In the genomic region with DNA sequence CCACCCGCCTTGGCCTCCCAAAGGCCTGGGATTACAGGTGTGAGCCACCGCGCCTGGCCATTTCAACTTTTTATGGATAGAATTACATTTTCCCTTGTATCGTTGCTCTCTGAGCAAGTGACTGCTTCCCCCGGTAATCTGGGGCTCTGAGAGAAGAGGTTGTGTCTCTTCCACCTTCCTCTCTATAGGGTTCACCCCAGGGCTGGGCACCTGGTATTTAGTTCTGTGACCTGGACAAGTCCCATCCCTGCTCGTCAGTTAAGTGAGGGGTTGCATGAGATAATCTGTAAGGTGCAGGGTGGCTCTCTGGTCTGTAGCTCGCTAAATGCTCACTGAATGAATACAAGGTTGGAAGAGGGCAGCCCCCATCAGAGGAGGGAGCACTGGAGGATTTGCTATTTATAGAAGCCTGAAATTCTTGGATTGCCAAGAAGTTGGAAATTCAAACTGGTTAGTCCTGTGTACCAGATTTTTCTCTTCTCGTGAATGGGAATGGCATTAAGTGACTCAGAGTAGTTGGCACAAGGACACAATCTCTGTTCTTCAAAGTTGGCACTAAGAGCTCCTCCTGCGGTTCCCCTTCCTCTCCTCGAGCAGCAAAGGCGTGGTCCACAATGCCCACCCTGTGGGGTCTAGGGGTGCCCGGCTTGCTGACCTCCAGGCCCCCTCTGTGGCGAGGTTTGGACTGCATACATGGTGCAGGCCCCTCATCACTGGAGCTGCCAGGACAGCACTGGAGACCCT, we compare ENCODE assay signal across 15 cellular contexts.
DNase-seq lines count a peak whose midpoint lies in the region; ATAC-seq and TF ChIP-seq lines count a peak whose summit lies in the region.
"Had no signal": no experiment of that assay in that cellular context is flagged by ENCODE, and none has a peak within 500 bp of the region (broad histone marks: within the 10 kb centered on the region; RNA-seq: fewer than 3 reads in every experiment).

No MANE protein-coding gene starts in this region.

- H3K27ac Mint-ChIP-seq in activated CD4-positive, alpha-beta T cell treated with anti-CD3 and anti-CD28 coated beads, Interleukin-2, amount 10 ng/mL, durations not matched to agents 24 days and 14 days: no peak overlapping the region
- H3K27ac Mint-ChIP-seq: stimulated activated naive B cell treated with anti-CD40 and anti-IgM and Interleukin-4, amounts not matched to agents 10 μg/mL and 1 μg/mL and 100 μg/mL, for 72 hours; WTC11 had no signal

- H3K36me3 ChIP-seq in sigmoid colon: no peaks in the 10 kb centered on the region
- H3K36me3 ChIP-seq: BLaER1, pancreas had no signal

- H3K27me3 Mint-ChIP-seq in activated CD4-positive, alpha-beta T cell treated with anti-CD3 and anti-CD28 coated beads, Interleukin-2, amount 10 ng/mL, durations not matched to agents 24 days and 14 days: peaks cover 6% of the 10 kb centered on the region

- no peak for TF ChIP-seq EP300 in sigmoid colon (IDR thresholded peaks at IDR 0.05)

- intact Hi-C loops in sigmoid colon (cut with DNase I) (no loop called here), cardiac septum (cut with DNase I) (no loop called here)
- intact Hi-C loops in activated CD4-positive, alpha-beta T cell treated with anti-CD3 and anti-CD28 coated beads, Interleukin-2, amount 10 ng/mL, durations not matched to agents 24 days and 14 days (cut with micrococcal nuclease): no loop called here

- peak; percentile 59 for ATAC-seq in esophagus mucosa
- no peak for ATAC-seq in GM18873 (IDR thresholded peaks at IDR 0.05; ENCODE audit: low FRiP score, unreplicated experiment)
- ATAC-seq: Right ventricle myocardium inferior; stimulated activated naive B cell treated with anti-CD40 and anti-IgM and Interleukin-4, amounts not matched to agents 10 μg/mL and 1 μg/mL and 100 μg/mL, for 72 hours; WTC11 had no signal

- H3K9me3 Mint-ChIP-seq in activated CD4-positive, alpha-beta T cell treated with anti-CD3 and anti-CD28 coated beads, Interleukin-2, amount 10 ng/mL, durations not matched to agents 24 days and 14 days: no peaks in the 10 kb centered on the region

- no peak overlapping the region for H3K4me3 ChIP-seq in sigmoid colon
- H3K4me3 ChIP-seq: BLaER1, pancreas had no signal

- H3K27ac ChIP-seq in RWPE1: peak overlapping the region; percentile 94
- H3K27ac ChIP-seq in sigmoid colon: peak overlapping the region in 2 of 4 donors; percentile 21 to 37
- H3K27ac ChIP-seq: BLaER1, pancreas had no signal

- TF ChIP-seq CTCF in RWPE1 (conservative IDR thresholded peaks at IDR 0.05; ENCODE audit: low read depth) (no peak), sigmoid colon (IDR thresholded peaks at IDR 0.05) (no peak)

- H3K4me3 Mint-ChIP-seq in activated CD4-positive, alpha-beta T cell treated with anti-CD3 and anti-CD28 coated beads, Interleukin-2, amount 10 ng/mL, durations not matched to agents 24 days and 14 days: no peak overlapping the region
- H3K4me3 Mint-ChIP-seq: stimulated activated naive B cell treated with anti-CD40 and anti-IgM and Interleukin-4, amounts not matched to agents 10 μg/mL and 1 μg/mL and 100 μg/mL, for 72 hours; WTC11 had no signal

- H3K9me3 ChIP-seq in sigmoid colon: no peaks in the 10 kb centered on the region
- H3K9me3 ChIP-seq: BLaER1, pancreas had no signal

- CTCF ChIA-PET in RWPE1 (lab: Yijun Ruan, JAX): interaction anchor here (0.6 to 1.2 kb wide), 6 partner anchors 24 to 202 kb away, joined by 3 to 5 read pairs (median 3); no protein-coding TSS in a partner anchor

- H3K36me3 Mint-ChIP-seq in activated CD4-positive, alpha-beta T cell treated with anti-CD3 and anti-CD28 coated beads, Interleukin-2, amount 10 ng/mL, durations not matched to agents 24 days and 14 days (ENCODE audit: low read depth): no peaks in the 10 kb centered on the region
- H3K36me3 Mint-ChIP-seq: stimulated activated naive B cell treated with anti-CD40 and anti-IgM and Interleukin-4, amounts not matched to agents 10 μg/mL and 1 μg/mL and 100 μg/mL, for 72 hours; WTC11 had no signal

- WGBS in sigmoid colon, 2 donors: 87 to 92% methylated on average over 13 of the region's 13 CpGs

- H3K27me3 ChIP-seq in sigmoid colon: no peaks in the 10 kb centered on the region
- H3K27me3 ChIP-seq: BLaER1, pancreas had no signal

- no peaks in the 10 kb centered on the region for H3K4me1 Mint-ChIP-seq in activated CD4-positive, alpha-beta T cell treated with anti-CD3 and anti-CD28 coated beads, Interleukin-2, amount 10 ng/mL, durations not matched to agents 24 days and 14 days
- H3K4me1 Mint-ChIP-seq: stimulated activated naive B cell treated with anti-CD40 and anti-IgM and Interleukin-4, amounts not matched to agents 10 μg/mL and 1 μg/mL and 100 μg/mL, for 72 hours had no signal

- DNase-seq in EL: peak; percentile 19
- peak; percentile 46 for DNase-seq in RWPE1 (ENCODE audit: low spot score)
- peak; percentile 32 for DNase-seq in sigmoid colon
- DNase-seq in activated CD8-positive, alpha-beta memory T cell treated with anti-CD3 and anti-CD28 coated beads for 24 hours: no peak
- no peak for DNase-seq in cardiac septum (ENCODE audit: low spot score)
- DNase-seq in activated CD4-positive, alpha-beta T cell treated with anti-CD3 and anti-CD28 coated beads, Interleukin-2, amount 10 ng/mL, durations not matched to agents 24 days and 14 days: no peak
- DNase-seq: hippocampal formation; pancreas; stimulated activated CD4-positive, alpha-beta T cell treated with anti-CD3 and anti-CD28 coated beads, Interleukin-2, amount 100 ng/mL, for 24 hours; stimulated activated naive B cell treated with anti-CD40 and anti-IgM and Interleukin-4, amounts not matched to agents 10 μg/mL and 1 μg/mL and 100 μg/mL, for 72 hours had no signal

- H3K4me1 ChIP-seq in sigmoid colon: peaks cover 0 to 18% (median 14%) of the 10 kb centered on the region in 4 donors
- H3K4me1 ChIP-seq: pancreas had no signal

- POLR2A ChIA-PET in RWPE1 (lab: Yijun Ruan, JAX; ENCODE audit: low non-redundant PET): interaction anchor here (1.3 kb wide), 1 partner anchor 67 kb away, joined by 3 read pairs; no protein-coding TSS in a partner anchor

- no peak for TF ChIP-seq POLR2A in sigmoid colon (IDR thresholded peaks at IDR 0.05)

Comparison
In these comparisons a context has a peak if more than half of its experiments do, and no peak if none do; other contexts are left out.
1. DNase-seq: peak in EL (single experiment), RWPE1 (single experiment) and sigmoid colon (single experiment); none in activated CD8-positive, alpha-beta memory T cell treated with anti-CD3 and anti-CD28 coated beads for 24 hours (single experiment), cardiac septum (single experiment) and activated CD4-positive, alpha-beta T cell treated with anti-CD3 and anti-CD28 coated beads, Interleukin-2, amount 10 ng/mL, durations not matched to agents 24 days and 14 days (single experiment).